ENCODE assay signal across 2 cellular contexts in the genomic region with DNA sequence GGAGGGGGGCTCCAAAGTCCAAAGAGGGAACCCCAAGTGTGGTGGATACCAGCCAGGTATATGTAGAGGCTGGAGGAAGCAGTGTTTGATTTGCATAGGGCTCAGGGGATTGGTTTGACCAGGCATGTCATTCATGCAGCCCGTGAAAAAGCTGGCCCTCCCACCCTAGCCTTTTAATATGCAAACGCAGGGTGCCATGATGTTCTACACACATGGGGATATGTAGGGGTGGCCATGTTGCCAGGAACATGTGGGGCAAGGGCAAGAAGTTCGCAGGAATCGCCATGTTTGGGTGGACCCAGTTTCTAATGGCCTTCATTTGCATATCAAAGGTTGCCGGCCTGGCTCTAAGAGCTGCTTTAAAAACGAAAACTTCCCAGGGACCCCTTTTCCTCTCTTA.
TF ChIP-seq lines count a peak whose summit lies in the region.

No MANE protein-coding gene starts in this region.

TF ChIP-seq in GM23338, 12 proteins besides CTCF, POLR2A, EP300 and RAD21:
- TF ChIP-seq NANOG (IDR thresholded peaks at IDR 0.05; ENCODE audit: borderline replicate concordance) (no peak), CREB1 (CRISPR knock-in tag; IDR thresholded peaks at IDR 0.05; ENCODE audit: low read depth) (0 out of 2 replicates have a peak, but pooled peaks have one; percentile 44), EZH2 (IDR thresholded peaks at IDR 0.05; ENCODE audit: low read depth, unreplicated experiment) (no peak)

TF ChIP-seq in H1, 55 proteins besides CTCF, POLR2A, EP300 and RAD21:
- TF ChIP-seq YY1 (IDR thresholded peaks at IDR 0.05; ENCODE audit: low read depth, low read length): peak; percentile 77; the same call in 1 of the 2 replicates
- TF ChIP-seq POU5F1 (IDR thresholded peaks at IDR 0.05; ENCODE audit: low read depth, low read length): peak; percentile 54; the same call in 1 of the 2 replicates
- TF ChIP-seq SUZ12 (IDR thresholded peaks at IDR 0.05; ENCODE audit: low read length): no peak
